ENCODE assay signal across 8 cellular contexts in genomic region chr11:72750556-72751292, GRCh38. TPM values are rescaled to one million over a fixed set of nuclear protein-coding genes. Genes with fewer than 3 reads are reported as not detected.
A peak's percentile ranks its signal among the peaks of the same experiment; 100 is the strongest.
DNase-seq lines count a peak whose midpoint lies in the region; ATAC-seq and TF ChIP-seq lines count a peak whose summit lies in the region.

No MANE protein-coding gene starts in this region.

- peaks cover 39% of the 10 kb centered on the region for H3K4me1 Mint-ChIP-seq in activated CD4-positive, alpha-beta T cell treated with anti-CD3 and anti-CD28 coated beads for 36 hours
- H3K4me1 Mint-ChIP-seq in stimulated activated memory B cell treated with anti-CD40 and anti-IgM and Interleukin-4, amounts not matched to agents 10 μg/mL and 1 μg/mL and 100 μg/mL, for 72 hours, result peaks cover 70% of the 10 kb centered on the region

- H3K27me3 ChIP-seq in RWPE2 (ENCODE audit: insufficient read depth, poor library complexity, severe bottlenecking), result no peaks in the 10 kb centered on the region

- no peaks in the 10 kb centered on the region for H3K9me3 ChIP-seq in RWPE2 (ENCODE audit: severe bottlenecking)

- H3K4me3 Mint-ChIP-seq in activated CD4-positive, alpha-beta T cell treated with anti-CD3 and anti-CD28 coated beads for 36 hours, result peak overlapping the region; percentile 95
- peak overlapping the region; percentile 88 for H3K4me3 Mint-ChIP-seq in stimulated activated memory B cell treated with anti-CD40 and anti-IgM and Interleukin-4, amounts not matched to agents 10 μg/mL and 1 μg/mL and 100 μg/mL, for 72 hours

- no peak for ATAC-seq in activated CD4-positive, alpha-beta T cell treated with anti-CD3 and anti-CD28 coated beads for 36 hours
- peak; percentile 7; the same call in 1 of the 3 replicates for ATAC-seq in RWPE2 (ENCODE audit: low read depth)
- ATAC-seq in stimulated activated memory B cell treated with anti-CD40 and anti-IgM and Interleukin-4, amounts not matched to agents 10 μg/mL and 1 μg/mL and 100 μg/mL, for 72 hours, result no peak
- no peak for ATAC-seq in HG02642 (IDR thresholded peaks at IDR 0.05; ENCODE audit: poor library complexity, unreplicated experiment)
- no peak for ATAC-seq in GM18519 (IDR thresholded peaks at IDR 0.05; ENCODE audit: low FRiP score, unreplicated experiment)

- no peaks in the 10 kb centered on the region for H3K9me3 Mint-ChIP-seq in activated CD4-positive, alpha-beta T cell treated with anti-CD3 and anti-CD28 coated beads for 36 hours (ENCODE audit: low read depth)
- no peaks in the 10 kb centered on the region for H3K9me3 Mint-ChIP-seq in stimulated activated memory B cell treated with anti-CD40 and anti-IgM and Interleukin-4, amounts not matched to agents 10 μg/mL and 1 μg/mL and 100 μg/mL, for 72 hours

- no peaks in the 10 kb centered on the region for H3K36me3 Mint-ChIP-seq in activated CD4-positive, alpha-beta T cell treated with anti-CD3 and anti-CD28 coated beads for 36 hours (ENCODE audit: low read depth)
- H3K36me3 Mint-ChIP-seq in stimulated activated memory B cell treated with anti-CD40 and anti-IgM and Interleukin-4, amounts not matched to agents 10 μg/mL and 1 μg/mL and 100 μg/mL, for 72 hours, result peaks cover 8% of the 10 kb centered on the region

- TF ChIP-seq CTCF in RWPE2 (IDR thresholded peaks at IDR 0.05; ENCODE audit: poor library complexity, severe bottlenecking) (no peak), foreskin fibroblast (IDR thresholded peaks at IDR 0.05; ENCODE audit: low read depth, low read length) (no peak)

- H3K4me3 ChIP-seq in RWPE2 (ENCODE audit: severe bottlenecking) (peak overlapping the region; percentile 61), foreskin fibroblast (ENCODE audit: low read depth in 1 of 2, low read length in 2 of 2) (peak overlapping the region; percentile 84 to 86)

- no peak for DNase-seq in activated CD4-positive, alpha-beta T cell treated with anti-CD3 and anti-CD28 coated beads for 36 hours
- no peak for DNase-seq in activated CD4-positive, alpha-beta T cell treated with anti-CD3 and anti-CD28 coated beads for 48 hours
- DNase-seq in RWPE2 (ENCODE audit: low spot score) (no peak), foreskin fibroblast (no peak), GOT3 (lab: John Stamatoyannopoulos, UW) (no peak)

- H3K4me1 ChIP-seq in RWPE2 (ENCODE audit: insufficient read depth, poor library complexity, severe bottlenecking), result peaks cover 2% of the 10 kb centered on the region

- CTCF ChIA-PET in activated CD4-positive, alpha-beta T cell treated with anti-CD3 and anti-CD28 coated beads for 36 hours (lab: Charles Lee), result interaction anchor here (0.6 to 1.5 kb wide), 3 partner anchors 23 to 62 kb away, joined by 3 to 5 read pairs (median 3); no protein-coding TSS in a partner anchor

- intact Hi-C loops in activated CD4-positive, alpha-beta T cell treated with anti-CD3 and anti-CD28 coated beads for 36 hours (cut with DNase I, micrococcal nuclease), result no loop called here

- H3K27ac ChIP-seq in RWPE2 (ENCODE audit: poor library complexity, severe bottlenecking), result peak overlapping the region; percentile 74

- POLR2A ChIA-PET in activated CD4-positive, alpha-beta T cell treated with anti-CD3 and anti-CD28 coated beads for 36 hours (lab: Charles Lee), result no interaction called here

- no peaks in the 10 kb centered on the region for H3K36me3 ChIP-seq in RWPE2 (ENCODE audit: low read depth)

- H3K27me3 Mint-ChIP-seq in activated CD4-positive, alpha-beta T cell treated with anti-CD3 and anti-CD28 coated beads for 36 hours, result no peaks in the 10 kb centered on the region
- no peaks in the 10 kb centered on the region for H3K27me3 Mint-ChIP-seq in stimulated activated memory B cell treated with anti-CD40 and anti-IgM and Interleukin-4, amounts not matched to agents 10 μg/mL and 1 μg/mL and 100 μg/mL, for 72 hours

- peak overlapping the region; percentile 55 for H3K27ac Mint-ChIP-seq in activated CD4-positive, alpha-beta T cell treated with anti-CD3 and anti-CD28 coated beads for 36 hours
- H3K27ac Mint-ChIP-seq in stimulated activated memory B cell treated with anti-CD40 and anti-IgM and Interleukin-4, amounts not matched to agents 10 μg/mL and 1 μg/mL and 100 μg/mL, for 72 hours, result peak overlapping the region; percentile 77

RNA-seq across cellular contexts. Expression of gene ARAP1, which starts 1.5 kb away (rescaled TPM):
- 10 to 100 TPM; 69.9 to 76.6 TPM for total RNA-seq in activated CD4-positive, alpha-beta T cell treated with anti-CD3 and anti-CD28 coated beads for 36 hours

RNA-seq across cellular contexts. Expression of gene STARD10, which starts 43.1 kb away (rescaled TPM):
- total RNA-seq in activated CD4-positive, alpha-beta T cell treated with anti-CD3 and anti-CD28 coated beads for 36 hours, result 10 to 100 TPM in 1 of 2 experiments, 1 to 10 TPM in 1; 8.3 to 12.9 TPM
